ENCODE assay signal across 1 cellular context in the genomic region with DNA sequence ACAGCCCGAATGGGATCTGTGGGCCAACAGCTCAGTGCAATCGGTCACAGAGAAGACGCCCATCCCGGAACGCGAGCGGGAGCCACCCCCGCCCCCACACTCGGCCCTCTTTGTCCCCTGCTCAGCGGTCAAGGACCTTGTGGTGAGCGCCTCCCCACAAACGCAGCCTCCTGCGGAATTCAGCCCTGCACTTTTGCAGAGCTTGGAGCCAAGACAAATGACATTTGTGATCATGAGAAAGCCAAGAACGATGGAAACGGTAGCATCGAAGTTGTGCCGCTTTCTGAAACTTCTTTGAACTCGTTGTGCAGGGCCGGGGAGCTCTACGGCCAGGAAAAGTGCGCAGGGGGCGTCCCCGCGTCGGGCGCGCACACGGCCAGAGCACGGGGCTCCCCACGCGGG.
A peak's percentile ranks its signal among the peaks of the same experiment; 100 is the strongest.
TF ChIP-seq lines count a peak whose summit lies in the region.

No MANE protein-coding gene starts in this region.

TF ChIP-seq in H1, 55 proteins besides CTCF, POLR2A, EP300 and RAD21:
- TF ChIP-seq RFX5 (IDR thresholded peaks at IDR 0.05; ENCODE audit: borderline replicate concordance, low read depth, low read length): no peak
- peak; percentile 83 for TF ChIP-seq SUZ12 (IDR thresholded peaks at IDR 0.05; ENCODE audit: low read length)
- no peak for TF ChIP-seq SP2 (IDR thresholded peaks at IDR 0.05; ENCODE audit: low read length)
- peak; percentile 7 for TF ChIP-seq ASH2L (IDR thresholded peaks at IDR 0.05; ENCODE audit: low read length)
- TF ChIP-seq EZH2 (IDR thresholded peaks at IDR 0.05; ENCODE audit: low read depth, low read length, severe bottlenecking): peak; percentile 72
- no peak for TF ChIP-seq TAF7 (optimal IDR thresholded peaks at IDR 0.05; ENCODE audit: borderline replicate concordance, low read depth, low read length)
- no peak for TF ChIP-seq SAP30 (IDR thresholded peaks at IDR 0.05; ENCODE audit: insufficient read depth, insufficient replicate concordance, low read length)
- TF ChIP-seq, protein P1, sequence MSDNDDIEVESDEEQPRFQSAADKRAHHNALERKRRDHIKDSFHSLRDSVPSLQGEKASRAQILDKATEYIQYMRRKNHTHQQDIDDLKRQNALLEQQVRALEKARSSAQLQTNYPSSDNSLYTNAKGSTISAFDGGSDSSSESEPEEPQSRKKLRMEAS (IDR thresholded peaks at IDR 0.05): no peak
- TF ChIP-seq KDM4A (IDR thresholded peaks at IDR 0.05; ENCODE audit: low read depth, low read length, severe bottlenecking): no peak
- TF ChIP-seq, protein P2, sequence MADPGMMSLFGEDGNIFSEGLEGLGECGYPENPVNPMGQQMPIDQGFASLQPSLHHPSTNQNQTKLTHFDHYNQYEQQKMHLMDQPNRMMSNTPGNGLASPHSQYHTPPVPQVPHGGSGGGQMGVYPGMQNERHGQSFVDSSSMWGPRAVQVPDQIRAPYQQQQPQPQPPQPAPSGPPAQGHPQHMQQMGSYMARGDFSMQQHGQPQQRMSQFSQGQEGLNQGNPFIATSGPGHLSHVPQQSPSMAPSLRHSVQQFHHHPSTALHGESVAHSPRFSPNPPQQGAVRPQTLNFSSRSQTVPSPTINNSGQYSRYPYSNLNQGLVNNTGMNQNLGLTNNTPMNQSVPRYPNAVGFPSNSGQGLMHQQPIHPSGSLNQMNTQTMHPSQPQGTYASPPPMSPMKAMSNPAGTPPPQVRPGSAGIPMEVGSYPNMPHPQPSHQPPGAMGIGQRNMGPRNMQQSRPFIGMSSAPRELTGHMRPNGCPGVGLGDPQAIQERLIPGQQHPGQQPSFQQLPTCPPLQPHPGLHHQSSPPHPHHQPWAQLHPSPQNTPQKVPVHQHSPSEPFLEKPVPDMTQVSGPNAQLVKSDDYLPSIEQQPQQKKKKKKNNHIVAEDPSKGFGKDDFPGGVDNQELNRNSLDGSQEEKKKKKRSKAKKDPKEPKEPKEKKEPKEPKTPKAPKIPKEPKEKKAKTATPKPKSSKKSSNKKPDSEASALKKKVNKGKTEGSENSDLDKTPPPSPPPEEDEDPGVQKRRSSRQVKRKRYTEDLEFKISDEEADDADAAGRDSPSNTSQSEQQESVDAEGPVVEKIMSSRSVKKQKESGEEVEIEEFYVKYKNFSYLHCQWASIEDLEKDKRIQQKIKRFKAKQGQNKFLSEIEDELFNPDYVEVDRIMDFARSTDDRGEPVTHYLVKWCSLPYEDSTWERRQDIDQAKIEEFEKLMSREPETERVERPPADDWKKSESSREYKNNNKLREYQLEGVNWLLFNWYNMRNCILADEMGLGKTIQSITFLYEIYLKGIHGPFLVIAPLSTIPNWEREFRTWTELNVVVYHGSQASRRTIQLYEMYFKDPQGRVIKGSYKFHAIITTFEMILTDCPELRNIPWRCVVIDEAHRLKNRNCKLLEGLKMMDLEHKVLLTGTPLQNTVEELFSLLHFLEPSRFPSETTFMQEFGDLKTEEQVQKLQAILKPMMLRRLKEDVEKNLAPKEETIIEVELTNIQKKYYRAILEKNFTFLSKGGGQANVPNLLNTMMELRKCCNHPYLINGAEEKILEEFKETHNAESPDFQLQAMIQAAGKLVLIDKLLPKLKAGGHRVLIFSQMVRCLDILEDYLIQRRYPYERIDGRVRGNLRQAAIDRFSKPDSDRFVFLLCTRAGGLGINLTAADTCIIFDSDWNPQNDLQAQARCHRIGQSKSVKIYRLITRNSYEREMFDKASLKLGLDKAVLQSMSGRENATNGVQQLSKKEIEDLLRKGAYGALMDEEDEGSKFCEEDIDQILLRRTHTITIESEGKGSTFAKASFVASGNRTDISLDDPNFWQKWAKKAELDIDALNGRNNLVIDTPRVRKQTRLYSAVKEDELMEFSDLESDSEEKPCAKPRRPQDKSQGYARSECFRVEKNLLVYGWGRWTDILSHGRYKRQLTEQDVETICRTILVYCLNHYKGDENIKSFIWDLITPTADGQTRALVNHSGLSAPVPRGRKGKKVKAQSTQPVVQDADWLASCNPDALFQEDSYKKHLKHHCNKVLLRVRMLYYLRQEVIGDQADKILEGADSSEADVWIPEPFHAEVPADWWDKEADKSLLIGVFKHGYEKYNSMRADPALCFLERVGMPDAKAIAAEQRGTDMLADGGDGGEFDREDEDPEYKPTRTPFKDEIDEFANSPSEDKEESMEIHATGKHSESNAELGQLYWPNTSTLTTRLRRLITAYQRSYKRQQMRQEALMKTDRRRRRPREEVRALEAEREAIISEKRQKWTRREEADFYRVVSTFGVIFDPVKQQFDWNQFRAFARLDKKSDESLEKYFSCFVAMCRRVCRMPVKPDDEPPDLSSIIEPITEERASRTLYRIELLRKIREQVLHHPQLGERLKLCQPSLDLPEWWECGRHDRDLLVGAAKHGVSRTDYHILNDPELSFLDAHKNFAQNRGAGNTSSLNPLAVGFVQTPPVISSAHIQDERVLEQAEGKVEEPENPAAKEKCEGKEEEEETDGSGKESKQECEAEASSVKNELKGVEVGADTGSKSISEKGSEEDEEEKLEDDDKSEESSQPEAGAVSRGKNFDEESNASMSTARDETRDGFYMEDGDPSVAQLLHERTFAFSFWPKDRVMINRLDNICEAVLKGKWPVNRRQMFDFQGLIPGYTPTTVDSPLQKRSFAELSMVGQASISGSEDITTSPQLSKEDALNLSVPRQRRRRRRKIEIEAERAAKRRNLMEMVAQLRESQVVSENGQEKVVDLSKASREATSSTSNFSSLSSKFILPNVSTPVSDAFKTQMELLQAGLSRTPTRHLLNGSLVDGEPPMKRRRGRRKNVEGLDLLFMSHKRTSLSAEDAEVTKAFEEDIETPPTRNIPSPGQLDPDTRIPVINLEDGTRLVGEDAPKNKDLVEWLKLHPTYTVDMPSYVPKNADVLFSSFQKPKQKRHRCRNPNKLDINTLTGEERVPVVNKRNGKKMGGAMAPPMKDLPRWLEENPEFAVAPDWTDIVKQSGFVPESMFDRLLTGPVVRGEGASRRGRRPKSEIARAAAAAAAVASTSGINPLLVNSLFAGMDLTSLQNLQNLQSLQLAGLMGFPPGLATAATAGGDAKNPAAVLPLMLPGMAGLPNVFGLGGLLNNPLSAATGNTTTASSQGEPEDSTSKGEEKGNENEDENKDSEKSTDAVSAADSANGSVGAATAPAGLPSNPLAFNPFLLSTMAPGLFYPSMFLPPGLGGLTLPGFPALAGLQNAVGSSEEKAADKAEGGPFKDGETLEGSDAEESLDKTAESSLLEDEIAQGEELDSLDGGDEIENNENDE (IDR thresholded peaks at IDR 0.05; ENCODE audit: insufficient replicate concordance, low read length): no peak
- TF ChIP-seq, protein P3, sequence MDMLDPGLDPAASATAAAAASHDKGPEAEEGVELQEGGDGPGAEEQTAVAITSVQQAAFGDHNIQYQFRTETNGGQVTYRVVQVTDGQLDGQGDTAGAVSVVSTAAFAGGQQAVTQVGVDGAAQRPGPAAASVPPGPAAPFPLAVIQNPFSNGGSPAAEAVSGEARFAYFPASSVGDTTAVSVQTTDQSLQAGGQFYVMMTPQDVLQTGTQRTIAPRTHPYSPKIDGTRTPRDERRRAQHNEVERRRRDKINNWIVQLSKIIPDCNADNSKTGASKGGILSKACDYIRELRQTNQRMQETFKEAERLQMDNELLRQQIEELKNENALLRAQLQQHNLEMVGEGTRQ (IDR thresholded peaks at IDR 0.05; ENCODE audit: low read length): no peak
TF ChIP-seq in H1: peak in this region for 3.
